Comparison of ENCODE assay signal across 8 cellular contexts in genomic region chr21:46605759-46606426, GRCh38. TPM values are rescaled to one million over a fixed set of nuclear protein-coding genes. Genes with fewer than 3 reads are reported as not detected.
A peak's percentile ranks its signal among the peaks of the same experiment; 100 is the strongest.
DNase-seq lines count a peak whose midpoint lies in the region; ATAC-seq lines count a peak whose summit lies in the region.

No MANE protein-coding gene starts in this region.

- DNase-seq in T-cell (peak; percentile 18 to 67 (median 45)), HuH-7 (ENCODE audit: low spot score) (no peak)
- DNase-seq in effector memory CD8-positive, alpha-beta T cell, result peak; percentile 42 to 53 (median 47)
- peak; percentile 22 for DNase-seq in stimulated activated CD8-positive, alpha-beta memory T cell treated with anti-CD3 and anti-CD28 coated beads, Interleukin-15, amount 100 ng/mL, for 1 hour (ENCODE audit: low read depth)

- peaks cover 0 to 2% (median 1%) of the 10 kb centered on the region in 3 donors for H3K9me3 Mint-ChIP-seq in T-cell
- no peaks in the 10 kb centered on the region for H3K9me3 Mint-ChIP-seq in effector memory CD8-positive, alpha-beta T cell

- peak; percentile 57 for ATAC-seq in GM21529 (IDR thresholded peaks at IDR 0.05; ENCODE audit: unreplicated experiment)
- peak; percentile 93 to 99 (median 96) for ATAC-seq in T-cell (replicated peaks in 1 of 4)
- peak; percentile 100 for ATAC-seq in effector memory CD8-positive, alpha-beta T cell (replicated peaks)
- ATAC-seq in GM21576 (IDR thresholded peaks at IDR 0.05; ENCODE audit: unreplicated experiment), result no peak
- ATAC-seq in GM21390 (IDR thresholded peaks at IDR 0.05; ENCODE audit: unreplicated experiment), result no peak
- ATAC-seq in HG02840 (IDR thresholded peaks at IDR 0.05; ENCODE audit: low FRiP score, unreplicated experiment), result no peak

- no peaks in the 10 kb centered on the region for H3K36me3 Mint-ChIP-seq in T-cell
- no peaks in the 10 kb centered on the region for H3K36me3 Mint-ChIP-seq in effector memory CD8-positive, alpha-beta T cell (ENCODE audit: insufficient read depth)

- peaks cover 44 to 67% (median 48%) of the 10 kb centered on the region in 3 donors for H3K4me1 Mint-ChIP-seq in T-cell
- peaks cover 33 to 34% of the 10 kb centered on the region in 2 donors for H3K4me1 Mint-ChIP-seq in effector memory CD8-positive, alpha-beta T cell (ENCODE audit: low read depth in 2 of 2)

- H3K27me3 Mint-ChIP-seq in T-cell, result no peaks in the 10 kb centered on the region
- no peaks in the 10 kb centered on the region for H3K27me3 Mint-ChIP-seq in effector memory CD8-positive, alpha-beta T cell

- peak overlapping the region; percentile 18 to 72 (median 53) for H3K4me3 Mint-ChIP-seq in T-cell
- peak overlapping the region; percentile 69 to 79 for H3K4me3 Mint-ChIP-seq in effector memory CD8-positive, alpha-beta T cell

- CTCF ChIA-PET in T-cell (lab: Charles Lee), result interaction anchor here in 1 of 2 donors (1.0 kb wide), 1 partner anchor 30 kb away, joined by 4 read pairs; the partner anchor contains the start of gene PRMT2

- POLR2A ChIA-PET in T-cell (lab: Charles Lee), result interaction anchor here in 1 of 2 donors (1.4 kb wide), 1 partner anchor 26 kb away, joined by 3 read pairs; no protein-coding TSS in a partner anchor

- H3K27ac Mint-ChIP-seq in T-cell, result peak overlapping the region; percentile 80 to 90
- H3K27ac Mint-ChIP-seq in effector memory CD8-positive, alpha-beta T cell, result peak overlapping the region; percentile 89 to 93

RNA-seq across cellular contexts. Expression of gene S100B, which starts 1.0 kb away (rescaled TPM):
- total RNA-seq in T-cell, result 10 to 100 TPM in 2 of 5 donors, 1 to 10 TPM in 2, under 1 TPM in 1; 0.49 to 11.4 (median 8.9) TPM

RNA-seq across cellular contexts. Expression of gene PRMT2, which starts 29.6 kb away (rescaled TPM):
- 100 to 1,000 TPM; 145 to 258 (median 205) TPM for total RNA-seq in T-cell

Comparison
In these comparisons a context has a peak if more than half of its experiments do, and no peak if none do; other contexts are left out.
1. ATAC-seq: peak in GM21529 (single experiment), T-cell (4 of 4) and effector memory CD8-positive, alpha-beta T cell (single experiment); none in GM21576 (single experiment), GM21390 (single experiment) and HG02840 (single experiment).